Comparison of ENCODE assay signal across 8 cellular contexts in genomic region chr7:43985904-43986864, GRCh38. TPM values are rescaled to one million over a fixed set of nuclear protein-coding genes. Genes with fewer than 3 reads are reported as not detected.
DNase-seq lines count a peak whose midpoint lies in the region; ATAC-seq and TF ChIP-seq lines count a peak whose summit lies in the region.
"Not testable (repeated sequence)": the region's sequence is repeated elsewhere in the genome, so short reads cannot be mapped to it uniquely, and the experiment has no call there.

No MANE protein-coding gene starts in this region.

- not testable (repeated sequence) for H3K36me3 Mint-ChIP-seq in GM23338 (ENCODE audit: low read depth); activated naive CD4-positive, alpha-beta T cell treated with anti-CD3 and anti-CD28 coated beads, Interleukin-2, amount 50 U/mL, for 72 hours; stimulated activated memory B cell treated with anti-CD40 and anti-IgM and Interleukin-4, amounts not matched to agents 10 μg/mL and 1 μg/mL and 100 μg/mL, for 72 hours

- not testable (repeated sequence) for H3K27me3 Mint-ChIP-seq in GM23338 (ENCODE audit: insufficient read depth, low read depth, poor library complexity); stimulated activated memory B cell treated with anti-CD40 and anti-IgM and Interleukin-4, amounts not matched to agents 10 μg/mL and 1 μg/mL and 100 μg/mL, for 72 hours

- H3K4me3 Mint-ChIP-seq in GM23338: peak overlapping the region; percentile 82
- H3K4me3 Mint-ChIP-seq in stimulated activated memory B cell treated with anti-CD40 and anti-IgM and Interleukin-4, amounts not matched to agents 10 μg/mL and 1 μg/mL and 100 μg/mL, for 72 hours: peak overlapping the region; percentile 68

- peak; percentile 87 for ATAC-seq in GM23338
- peak; percentile 86 to 92 for ATAC-seq in activated naive CD4-positive, alpha-beta T cell treated with anti-CD3 and anti-CD28 coated beads, Interleukin-2, amount 50 U/mL, for 72 hours
- peak; percentile 87 for ATAC-seq in stimulated activated memory B cell treated with anti-CD40 and anti-IgM and Interleukin-4, amounts not matched to agents 10 μg/mL and 1 μg/mL and 100 μg/mL, for 72 hours

- H3K9me3 ChIP-seq in neutrophil: not testable (repeated sequence)

- DNase-seq in ELF-1 (ENCODE audit: low read depth, low spot score) (peak; percentile 96), GM23338 (ENCODE audit: low spot score) (peak; percentile 68), T-helper 22 cell (ENCODE audit: low read depth) (peak; percentile 66), germinal center (ENCODE audit: low spot score) (peak; percentile 30)
- peak; percentile 48 for DNase-seq in Jurkat, Clone E6-1 (ENCODE audit: low read depth, low spot score)
- DNase-seq in activated naive CD4-positive, alpha-beta T cell treated with anti-CD3 and anti-CD28 coated beads, Interleukin-2, amount 50 U/mL, for 72 hours (ENCODE audit: low spot score in 2 of 2): peak; percentile 75 to 99

- H3K36me3 ChIP-seq in GM23338 (ENCODE audit: insufficient read depth); neutrophil: not testable (repeated sequence)

- H3K27me3 ChIP-seq in GM23338 (ENCODE audit: insufficient read depth); neutrophil: not testable (repeated sequence)

- H3K4me3 ChIP-seq in GM23338: peak overlapping the region; percentile 61
- not testable (repeated sequence) for H3K4me3 ChIP-seq in Jurkat, Clone E6-1 (ENCODE audit: low read length); neutrophil (ENCODE audit: low read depth in 1 of 2, low read length in 1 of 2)

- not testable (repeated sequence) for H3K9me3 Mint-ChIP-seq in GM23338; activated naive CD4-positive, alpha-beta T cell treated with anti-CD3 and anti-CD28 coated beads, Interleukin-2, amount 50 U/mL, for 72 hours; stimulated activated memory B cell treated with anti-CD40 and anti-IgM and Interleukin-4, amounts not matched to agents 10 μg/mL and 1 μg/mL and 100 μg/mL, for 72 hours

- not testable (repeated sequence) for H3F3A ChIP-seq in GM23338 (replicated peaks; ENCODE audit: low read depth)

- not testable (repeated sequence) for H3K4me1 Mint-ChIP-seq in GM23338; stimulated activated memory B cell treated with anti-CD40 and anti-IgM and Interleukin-4, amounts not matched to agents 10 μg/mL and 1 μg/mL and 100 μg/mL, for 72 hours

- H3K79me2 ChIP-seq in GM23338 (replicated peaks; ENCODE audit: insufficient read depth): not testable (repeated sequence)

- not testable (repeated sequence) for H3K27ac ChIP-seq in GM23338 (ENCODE audit: low read depth); neutrophil

- H3K4me2 ChIP-seq in GM23338: peak overlapping the region; percentile 78

- H3K9me2 ChIP-seq in GM23338 (ENCODE audit: insufficient read depth): not testable (repeated sequence)

- H3K4me1 ChIP-seq in GM23338 (ENCODE audit: insufficient read depth); neutrophil (ENCODE audit: control insufficient read depth in 1 of 2, insufficient read depth in 1 of 2, low read depth in 1 of 2, low read length in 1 of 2): not testable (repeated sequence)

- not testable (repeated sequence) for H4K20me1 ChIP-seq in GM23338 (replicated peaks; ENCODE audit: insufficient read depth)

- not testable (repeated sequence) for H2AFZ ChIP-seq in GM23338

- peak overlapping the region; percentile 94 for H3K27ac Mint-ChIP-seq in GM23338
- not testable (repeated sequence) for H3K27ac Mint-ChIP-seq in activated naive CD4-positive, alpha-beta T cell treated with anti-CD3 and anti-CD28 coated beads, Interleukin-2, amount 50 U/mL, for 72 hours
- H3K27ac Mint-ChIP-seq in stimulated activated memory B cell treated with anti-CD40 and anti-IgM and Interleukin-4, amounts not matched to agents 10 μg/mL and 1 μg/mL and 100 μg/mL, for 72 hours: peak overlapping the region; percentile 66

- TF ChIP-seq CTCF in GM23338 (conservative IDR thresholded peaks at IDR 0.05; ENCODE audit: low read depth in 2 of 2): peak; percentile 37 to 72
- peak; percentile 84 for TF ChIP-seq CTCF in neutrophil (IDR thresholded peaks at IDR 0.05)

TF ChIP-seq in GM23338, 12 proteins besides CTCF, POLR2A, EP300 and RAD21:
- TF ChIP-seq POLR2AphosphoS5 (IDR thresholded peaks at IDR 0.05; ENCODE audit: low read depth): peak; percentile 65

RNA-seq across cellular contexts. Expression of gene SPDYE1, which starts 11.5 kb away (rescaled TPM):
- not detected in 2 replicates for total RNA-seq in GM23338 (2014; rRNA removed; shearing (Covaris generic))
- 1.4 and 1.6 TPM in 2 replicates for polyA plus RNA-seq in GM23338 (2016; fragmentation: Nextera tagmentation; extraction: Ambion mirVana)
- polyA plus RNA-seq in Jurkat, Clone E6-1 (2012; ENCODE audit: insufficient read depth, insufficient read length): not detected
- total RNA-seq in activated naive CD4-positive, alpha-beta T cell treated with anti-CD3 and anti-CD28 coated beads, Interleukin-2, amount 50 U/mL, for 72 hours: not detected

RNA-seq across cellular contexts. Expression of gene DBNL, which starts 58.3 kb away (rescaled TPM):
- total RNA-seq in GM23338 (2014; rRNA removed; shearing (Covaris generic)): 44.7 and 49.4 TPM in 2 replicates
- 17.1 and 18.1 TPM in 2 replicates for polyA plus RNA-seq in GM23338 (2016; fragmentation: Nextera tagmentation; extraction: Ambion mirVana)
- 93.0 TPM for polyA plus RNA-seq in Jurkat, Clone E6-1 (2012; ENCODE audit: insufficient read depth, insufficient read length)
- total RNA-seq in activated naive CD4-positive, alpha-beta T cell treated with anti-CD3 and anti-CD28 coated beads, Interleukin-2, amount 50 U/mL, for 72 hours: 100 to 1,000 TPM in 1 of 2 donors, 10 to 100 TPM in 1; 75.3 to 123 TPM

RNA-seq across cellular contexts. Expression of gene UBE2D4, which starts 59.9 kb away (rescaled TPM):
- total RNA-seq in GM23338 (2014; rRNA removed; shearing (Covaris generic)): 6.1 and 8.4 TPM in 2 replicates
- 5.8 and 6.1 TPM in 2 replicates for polyA plus RNA-seq in GM23338 (2016; fragmentation: Nextera tagmentation; extraction: Ambion mirVana)
- polyA plus RNA-seq in Jurkat, Clone E6-1 (2012; ENCODE audit: insufficient read depth, insufficient read length): 21.1 TPM
- 1 to 10 TPM; 3.3 to 7.5 TPM for total RNA-seq in activated naive CD4-positive, alpha-beta T cell treated with anti-CD3 and anti-CD28 coated beads, Interleukin-2, amount 50 U/mL, for 72 hours

Comparison
In these comparisons a context has a peak if more than half of its experiments do, and no peak if none do; other contexts are left out.
1. DNase-seq: peak in every context shown above with its lines; median percentile 96 in ELF-1; 87 in activated naive CD4-positive, alpha-beta T cell treated with anti-CD3 and anti-CD28 coated beads, Interleukin-2, amount 50 U/mL, for 72 hours; 68 in GM23338; 66 in T-helper 22 cell; 48 in Jurkat, Clone E6-1; 30 in germinal center.